In genomic region chr17:4879591-4879990, GRCh38 we compare ENCODE assay signal across 20 cellular contexts. TPM values are rescaled to one million over a fixed set of nuclear protein-coding genes. Genes with fewer than 3 reads are reported as not detected.
DNase-seq lines count a peak whose midpoint lies in the region; ATAC-seq and TF ChIP-seq lines count a peak whose summit lies in the region.
"Had no signal": no experiment of that assay in that cellular context is flagged by ENCODE, and none has a peak within 500 bp of the region (broad histone marks: within the 10 kb centered on the region; RNA-seq: fewer than 3 reads in every experiment).

No MANE protein-coding gene starts in this region.

- CTCF ChIA-PET in naive thymus-derived CD4-positive, alpha-beta T cell (lab: Charles Lee), result interaction anchor here (0.6 to 1.9 kb wide), 2 partner anchors 122 to 148 kb away, joined by 5 to 6 read pairs; partner anchors contain the start of gene MED11
- CTCF ChIA-PET in CD8-positive, alpha-beta T cell (lab: Charles Lee), result interaction anchor here (1.2 to 7.8 kb wide), 3 partner anchors 9 to 170 kb away, joined by 3 to 58 read pairs (median 15); partner anchors contain the start of gene ARRB2

- H3K27me3 Mint-ChIP-seq in activated T-cell treated with anti-CD3 and anti-CD28 coated beads, Interleukin-2, amount 50 U/mL, for 24 hours, result no peaks in the 10 kb centered on the region
- H3K27me3 Mint-ChIP-seq in naive thymus-derived CD4-positive, alpha-beta T cell, result no peaks in the 10 kb centered on the region
- no peaks in the 10 kb centered on the region for H3K27me3 Mint-ChIP-seq in CD8-positive, alpha-beta T cell (ENCODE audit: low read depth)

- H3K27ac Mint-ChIP-seq in activated T-cell treated with anti-CD3 and anti-CD28 coated beads, Interleukin-2, amount 50 U/mL, for 24 hours, result peak overlapping the region; percentile 3
- no peak overlapping the region for H3K27ac Mint-ChIP-seq in naive thymus-derived CD4-positive, alpha-beta T cell
- H3K27ac Mint-ChIP-seq in CD8-positive, alpha-beta T cell, result no peak overlapping the region
- H3K27ac Mint-ChIP-seq: GM23338 had no signal

- no peak overlapping the region for H3K4me3 Mint-ChIP-seq in activated T-cell treated with anti-CD3 and anti-CD28 coated beads, Interleukin-2, amount 50 U/mL, for 24 hours
- no peak overlapping the region for H3K4me3 Mint-ChIP-seq in naive thymus-derived CD4-positive, alpha-beta T cell
- no peak overlapping the region for H3K4me3 Mint-ChIP-seq in CD8-positive, alpha-beta T cell
- H3K4me3 Mint-ChIP-seq: GM23338 had no signal

- peak overlapping the region; percentile 72 for H3K27ac ChIP-seq in caudate nucleus (ENCODE audit: low read depth, low read length)
- no peak overlapping the region for H3K27ac ChIP-seq in naive thymus-derived CD4-positive, alpha-beta T cell (ENCODE audit: low read depth, low read length)
- H3K27ac ChIP-seq in CD8-positive, alpha-beta T cell (ENCODE audit: low read depth, low read length), result no peak overlapping the region

- no peaks in the 10 kb centered on the region for H3K4me1 ChIP-seq in naive thymus-derived CD4-positive, alpha-beta T cell (ENCODE audit: control insufficient read depth in 2 of 2, insufficient read depth in 2 of 2, low read length in 2 of 2)
- H3K4me1 ChIP-seq in CD8-positive, alpha-beta T cell (ENCODE audit: insufficient read depth, low read length), result no peaks in the 10 kb centered on the region
- H3K4me1 ChIP-seq: BE2C had no signal

- H3K27me3 ChIP-seq in naive thymus-derived CD4-positive, alpha-beta T cell (ENCODE audit: control insufficient read depth in 2 of 2, insufficient read depth in 2 of 2, low read length in 2 of 2), result no peaks in the 10 kb centered on the region
- H3K27me3 ChIP-seq in CD8-positive, alpha-beta T cell (ENCODE audit: insufficient read depth, low read length), result no peaks in the 10 kb centered on the region
- H3K27me3 ChIP-seq: BE2C had no signal

- peaks cover 55% of the 10 kb centered on the region for H3K36me3 Mint-ChIP-seq in activated T-cell treated with anti-CD3 and anti-CD28 coated beads, Interleukin-2, amount 50 U/mL, for 24 hours (ENCODE audit: low read depth)
- peaks cover 0 to 8% (median 3%) of the 10 kb centered on the region in 5 donors for H3K36me3 Mint-ChIP-seq in naive thymus-derived CD4-positive, alpha-beta T cell
- H3K36me3 Mint-ChIP-seq in CD8-positive, alpha-beta T cell, result peaks cover 44% of the 10 kb centered on the region

- H3K4me1 Mint-ChIP-seq in activated T-cell treated with anti-CD3 and anti-CD28 coated beads, Interleukin-2, amount 50 U/mL, for 24 hours (ENCODE audit: low read depth), result peaks cover 2% of the 10 kb centered on the region
- H3K4me1 Mint-ChIP-seq in naive thymus-derived CD4-positive, alpha-beta T cell, result peaks cover 0 to 8% (median 0%) of the 10 kb centered on the region in 7 donors
- peaks cover 3% of the 10 kb centered on the region for H3K4me1 Mint-ChIP-seq in CD8-positive, alpha-beta T cell (ENCODE audit: low read depth)

- no peak overlapping the region for H3K4me3 ChIP-seq in naive thymus-derived CD4-positive, alpha-beta T cell (ENCODE audit: low read length)
- H3K4me3 ChIP-seq in CD8-positive, alpha-beta T cell (ENCODE audit: low read depth, low read length), result no peak overlapping the region
- H3K4me3 ChIP-seq: GM23338 had no signal

- H3K9me3 ChIP-seq in naive thymus-derived CD4-positive, alpha-beta T cell (ENCODE audit: control insufficient read depth in 2 of 3, low read length in 3 of 3), result no peaks in the 10 kb centered on the region
- no peaks in the 10 kb centered on the region for H3K9me3 ChIP-seq in CD8-positive, alpha-beta T cell (ENCODE audit: low read length)
- H3K9me3 ChIP-seq: BE2C had no signal

- TF ChIP-seq CTCF in CD8-positive, alpha-beta T cell (IDR thresholded peaks at IDR 0.05), result no peak

- POLR2A ChIA-PET in naive thymus-derived CD4-positive, alpha-beta T cell (lab: Charles Lee), result no interaction called here
- POLR2A ChIA-PET in CD8-positive, alpha-beta T cell (lab: Charles Lee), result no interaction called here

- H3K9me3 Mint-ChIP-seq in activated T-cell treated with anti-CD3 and anti-CD28 coated beads, Interleukin-2, amount 50 U/mL, for 24 hours, result no peaks in the 10 kb centered on the region
- H3K9me3 Mint-ChIP-seq in naive thymus-derived CD4-positive, alpha-beta T cell, result no peaks in the 10 kb centered on the region
- no peaks in the 10 kb centered on the region for H3K9me3 Mint-ChIP-seq in CD8-positive, alpha-beta T cell
- H3K9me3 Mint-ChIP-seq: GM23338 had no signal

- no peak for DNase-seq in activated T-cell treated with anti-CD3 and anti-CD28 coated beads, Interleukin-2, amount 50 U/mL, for 24 hours
- DNase-seq in activated T-cell treated with anti-CD3 and anti-CD28 coated beads, Interleukin-2, amount 50 U/mL, for 1 hour, result no peak
- no peak for DNase-seq in caudate nucleus (lab: John Stamatoyannopoulos, UW)
- no peak for DNase-seq in naive thymus-derived CD4-positive, alpha-beta T cell
- DNase-seq in RPMI8226, result no peak
- no peak for DNase-seq in NCI-H1092 treated with DMSO at 0.1 percent for 48 hours (lab: John Stamatoyannopoulos, UW)
- no peak for DNase-seq in CD8-positive, alpha-beta T cell
- DNase-seq: 8988T, BE2C, COR-L47, GF-D8, KBM-7, NCI-H1436 treated with DMSO at 0.1 percent for 48 hours, NCI-H2029 treated with DMSO at 0.1 percent for 48 hours, NCI-H510A treated with DMSO at 0.1 percent for 48 hours, NCI-H82, SHP77 had no signal

- peaks cover 0 to 50% (median 3%) of the 10 kb centered on the region in 3 experiments for H3K36me3 ChIP-seq in naive thymus-derived CD4-positive, alpha-beta T cell (ENCODE audit: control insufficient read depth in 2 of 3, insufficient read depth in 3 of 3, low read length in 3 of 3)
- no peaks in the 10 kb centered on the region for H3K36me3 ChIP-seq in CD8-positive, alpha-beta T cell (ENCODE audit: insufficient read depth, low read length)
- H3K36me3 ChIP-seq: BE2C had no signal

- ATAC-seq in naive thymus-derived CD4-positive, alpha-beta T cell, result peak; percentile 49
- ATAC-seq in HG02981 (IDR thresholded peaks at IDR 0.05; ENCODE audit: unreplicated experiment), result no peak
- ATAC-seq in CD8-positive, alpha-beta T cell, result no peak
- ATAC-seq: GM23338, Panc1 had no signal

- intact Hi-C loops in naive thymus-derived CD4-positive, alpha-beta T cell (cut with micrococcal nuclease), result no loop called here
- intact Hi-C loops in CD8-positive, alpha-beta T cell (cut with DNase I, micrococcal nuclease), result no loop called here

RNA-seq across cellular contexts. Expression of gene C17orf107, which starts 19.7 kb away (rescaled TPM):
- 10 to 100 TPM in 2 of 5 experiments, 1 to 10 TPM in 2, under 1 TPM in 1; 0.82 to 37.2 (median 5.9) TPM for total RNA-seq in naive thymus-derived CD4-positive, alpha-beta T cell
- polyA plus RNA-seq in naive thymus-derived CD4-positive, alpha-beta T cell, result 1 to 10 TPM in 1 of 2 donors, under 1 TPM in 1; 0.95 to 1.1 TPM
- total RNA-seq in CD8-positive, alpha-beta T cell, result 10 to 100 TPM; 29.4 to 33.8 TPM

RNA-seq across cellular contexts. Expression of gene CHRNE, which starts 23.3 kb away (rescaled TPM):
- 1 to 10 TPM in 3 of 5 experiments, under 1 TPM in 2; 0.34 to 6.5 (median 1.0) TPM for total RNA-seq in naive thymus-derived CD4-positive, alpha-beta T cell
- under 1 TPM in 1 of 2 donors, not detected in 1; 0.24 TPM for polyA plus RNA-seq in naive thymus-derived CD4-positive, alpha-beta T cell
- 1 to 10 TPM; 5.5 to 6.1 TPM for total RNA-seq in CD8-positive, alpha-beta T cell

RNA-seq across cellular contexts. Expression of gene MINK1, which starts 46.5 kb away (rescaled TPM):
- 100 to 1,000 TPM in 4 of 5 experiments, 10 to 100 TPM in 1; 88.8 to 142 (median 125) TPM for total RNA-seq in naive thymus-derived CD4-positive, alpha-beta T cell
- 10 to 100 TPM in 1 of 2 donors, 1 to 10 TPM in 1; 8.3 to 20.4 TPM for polyA plus RNA-seq in naive thymus-derived CD4-positive, alpha-beta T cell
- total RNA-seq in CD8-positive, alpha-beta T cell, result 10 to 100 TPM; 85.9 to 86.0 TPM

RNA-seq across cellular contexts. Expression of gene GP1BA, which starts 52.5 kb away (rescaled TPM):
- total RNA-seq in naive thymus-derived CD4-positive, alpha-beta T cell, result 1 to 10 TPM in 1 of 5 experiments, not detected in 4; 1.6 TPM
- not detected for polyA plus RNA-seq in naive thymus-derived CD4-positive, alpha-beta T cell
- not detected for total RNA-seq in CD8-positive, alpha-beta T cell
- total RNA-seq: GM23338 had no signal
